8 cellular contexts compared by ENCODE assay signal in the genomic region with DNA sequence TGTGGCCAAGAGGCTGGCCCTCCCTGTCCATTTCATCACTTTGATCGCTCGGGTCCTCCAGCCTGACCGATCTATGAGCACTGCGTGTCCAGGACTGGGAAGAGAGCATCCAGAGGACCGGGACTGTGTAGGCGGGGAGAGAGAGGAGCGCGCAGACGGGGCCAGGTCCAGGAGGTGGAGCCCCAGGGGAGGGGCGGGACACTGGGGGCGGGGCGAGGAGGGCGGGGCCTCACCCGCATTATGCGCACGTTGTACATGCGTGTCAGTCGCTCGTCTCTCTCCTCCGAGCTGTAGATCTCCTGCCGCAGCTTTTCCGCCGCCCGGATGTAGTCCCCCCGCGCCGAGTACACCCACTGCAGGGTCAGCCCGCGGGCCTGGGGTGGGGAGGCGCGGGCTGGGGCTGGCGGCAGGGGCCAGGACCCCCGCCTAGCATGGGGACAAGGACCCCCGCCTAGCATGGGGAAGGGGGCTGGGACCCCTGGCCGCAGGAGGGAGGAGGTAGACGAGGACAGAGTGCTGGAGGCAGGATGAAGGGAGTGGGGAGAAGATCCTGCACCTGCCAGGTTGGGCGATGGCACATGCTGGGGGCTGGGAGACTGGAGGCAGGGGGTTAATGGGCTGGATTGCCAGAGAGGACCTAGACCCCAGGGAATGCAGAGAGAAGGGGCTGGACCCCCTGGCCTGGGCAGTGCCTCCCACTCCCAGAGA. TPM values are rescaled to one million over a fixed set of nuclear protein-coding genes. Genes with fewer than 3 reads are reported as not detected.
DNase-seq lines count a peak whose midpoint lies in the region; ATAC-seq and TF ChIP-seq lines count a peak whose summit lies in the region.

No MANE protein-coding gene starts in this region.

- DNase-seq in BE2C (peak; percentile 94), SHP77 (lab: John Stamatoyannopoulos, UW) (peak; percentile 56 to 68), fibroblast of villous mesenchyme (ENCODE audit: low read depth) (peak; percentile 75), omental fat pad (ENCODE audit: low spot score) (peak; percentile 52), suprapubic skin (ENCODE audit: low spot score in 2 of 2) (peak; percentile 88 to 90)
- peak; percentile 93 for DNase-seq in activated effector memory CD4-positive, alpha-beta T cell treated with anti-CD3 and anti-CD28 coated beads, Interleukin-2, amount 50 U/mL, for 16 hours

- H3K36me3 ChIP-seq in BE2C (no peaks in the 10 kb centered on the region), suprapubic skin (no peaks in the 10 kb centered on the region)

- H3K9me3 ChIP-seq in BE2C = no peaks in the 10 kb centered on the region
- no peaks in the 10 kb centered on the region for H3K9me3 ChIP-seq in suprapubic skin

- no peaks in the 10 kb centered on the region for H3K27me3 Mint-ChIP-seq in IgD-negative memory B cell

- no peaks in the 10 kb centered on the region for H3K27me3 ChIP-seq in BE2C
- no peaks in the 10 kb centered on the region for H3K27me3 ChIP-seq in suprapubic skin

- H3K27ac Mint-ChIP-seq in IgD-negative memory B cell = no peak overlapping the region

- peak; percentile 81 for ATAC-seq in GM21360 (IDR thresholded peaks at IDR 0.05; ENCODE audit: unreplicated experiment)
- ATAC-seq in omental fat pad (ENCODE audit: low FRiP score) = peak; percentile 97

- TF ChIP-seq CTCF in BE2C (IDR thresholded peaks at IDR 0.05; ENCODE audit: low read depth, low read length) (no peak), fibroblast of villous mesenchyme (IDR thresholded peaks at IDR 0.05; ENCODE audit: insufficient read depth, low read depth, low read length) (no peak), omental fat pad (IDR thresholded peaks at IDR 0.05) (no peak), suprapubic skin (IDR thresholded peaks at IDR 0.05) (no peak)

- H3K4me3 ChIP-seq in BE2C (ENCODE audit: low read depth, low read length) (peak overlapping the region; percentile 59), fibroblast of villous mesenchyme (ENCODE audit: low read depth, low read length) (peak overlapping the region; percentile 32), suprapubic skin (peak overlapping the region; percentile 38)

- no peak for TF ChIP-seq POLR2A in suprapubic skin (IDR thresholded peaks at IDR 0.05)

- peaks cover 2% of the 10 kb centered on the region for H3K36me3 Mint-ChIP-seq in IgD-negative memory B cell

- no peaks in the 10 kb centered on the region for H3K9me3 Mint-ChIP-seq in IgD-negative memory B cell

- H3K4me3 Mint-ChIP-seq in IgD-negative memory B cell = peak overlapping the region; percentile 58 to 79 (median 68)

- H3K27ac ChIP-seq in suprapubic skin = no peak overlapping the region

- WGBS in suprapubic skin = 4% methylated on average over 16 of the region's 37 CpGs

- H3K4me1 Mint-ChIP-seq in IgD-negative memory B cell = peaks cover 3 to 6% (median 4%) of the 10 kb centered on the region in 3 donors

- H3K4me1 ChIP-seq in BE2C (no peaks in the 10 kb centered on the region), suprapubic skin (peaks cover 12% of the 10 kb centered on the region)

- TF ChIP-seq EP300 in suprapubic skin (IDR thresholded peaks at IDR 0.05) = no peak

RNA-seq across cellular contexts. Expression of a gene that starts 14.3 kb away (rescaled TPM):
- polyA plus RNA-seq in BE2C (2012; ENCODE audit: insufficient read depth, insufficient read length, low read depth) = 69.4 TPM
- polyA plus RNA-seq in IgD-negative memory B cell = 14.4 TPM
- total RNA-seq in fibroblast of villous mesenchyme = 5.2 and 7.1 TPM in 2 replicates
- 1 to 10 TPM; 5.4 to 8.9 (median 7.2) TPM for total RNA-seq in omental fat pad
- 10 to 100 TPM; 18.0 to 35.5 (median 28.5) TPM for total RNA-seq in suprapubic skin

RNA-seq across cellular contexts. Expression of a gene that starts 14.7 kb away (rescaled TPM):
- polyA plus RNA-seq in BE2C (2012; ENCODE audit: insufficient read depth, insufficient read length, low read depth) = 16.2 TPM
- 0.44 TPM for polyA plus RNA-seq in IgD-negative memory B cell
- total RNA-seq in fibroblast of villous mesenchyme (under 0.01 and 0.43 TPM in 2 replicates), omental fat pad (under 1 TPM in 1 of 4 donors, not detected in 3; 0.60 TPM), suprapubic skin (1 to 10 TPM in 3 of 4 donors, under 1 TPM in 1; 0.81 to 3.9 (median 1.3) TPM)

RNA-seq across cellular contexts. Expression of a gene that starts 24.5 kb away (rescaled TPM):
- 923 TPM for polyA plus RNA-seq in BE2C (2012; ENCODE audit: insufficient read depth, insufficient read length, low read depth)
- polyA plus RNA-seq in IgD-negative memory B cell = 0.98 TPM
- total RNA-seq in fibroblast of villous mesenchyme (124 and 211 TPM in 2 replicates), omental fat pad (10 to 100 TPM; 20.6 to 87.2 (median 40.5) TPM), suprapubic skin (10 to 100 TPM; 14.1 to 18.3 (median 15.6) TPM)

RNA-seq across cellular contexts. Expression of a gene that starts 29.6 kb away (rescaled TPM):
- 61.3 TPM for polyA plus RNA-seq in BE2C (2012; ENCODE audit: insufficient read depth, insufficient read length, low read depth)
- not detected for polyA plus RNA-seq in IgD-negative memory B cell
- total RNA-seq in fibroblast of villous mesenchyme (not detected in 2 replicates), omental fat pad (not detected), suprapubic skin (not detected)

RNA-seq across cellular contexts. Expression of a gene that starts 40.6 kb away (rescaled TPM):
- 3.0 TPM for polyA plus RNA-seq in BE2C (2012; ENCODE audit: insufficient read depth, insufficient read length, low read depth)
- polyA plus RNA-seq in IgD-negative memory B cell = 0.36 TPM
- total RNA-seq in fibroblast of villous mesenchyme (0.32 and 0.43 TPM in 2 replicates), omental fat pad (under 1 TPM in 1 of 4 donors, not detected in 3; 0.36 TPM), suprapubic skin (1 to 10 TPM in 1 of 4 donors, under 1 TPM in 3; 0.47 to 2.4 (median 0.57) TPM)
